Comparison of ENCODE assay signal across 8 cellular contexts in the genomic region with DNA sequence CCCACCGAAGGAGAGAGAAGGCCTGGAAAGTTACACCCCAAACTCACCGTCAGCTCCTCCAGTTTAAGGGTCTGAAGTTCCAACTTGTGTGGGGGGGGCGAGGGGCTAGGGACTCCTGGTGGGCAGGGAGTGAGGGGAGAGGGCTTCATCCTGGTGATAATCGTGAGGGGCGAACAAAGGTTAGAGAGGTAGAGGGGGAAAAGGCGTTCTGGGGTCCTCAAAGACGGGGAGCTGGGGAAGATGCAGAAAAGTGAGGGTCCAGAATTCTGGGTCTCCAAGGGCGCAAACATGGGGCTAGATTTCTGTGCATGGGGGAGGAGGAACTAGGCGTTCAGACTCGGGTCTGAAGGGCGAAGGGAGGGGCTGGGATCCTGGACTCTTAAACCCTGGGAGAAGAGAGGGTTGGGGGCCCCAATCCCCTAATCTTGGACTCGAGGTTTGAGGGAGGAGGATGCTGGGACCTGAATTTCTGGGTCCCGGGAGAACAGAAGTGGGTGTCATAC. TPM values are rescaled to one million over a fixed set of nuclear protein-coding genes. Genes with fewer than 3 reads are reported as not detected.
DNase-seq lines count a peak whose midpoint lies in the region; ATAC-seq and TF ChIP-seq lines count a peak whose summit lies in the region.

No MANE protein-coding gene starts in this region.

- peaks cover 16 to 21% (median 17%) of the 10 kb centered on the region in 3 donors for H3K4me1 Mint-ChIP-seq in T-cell

- no peaks in the 10 kb centered on the region for H3K9me3 Mint-ChIP-seq in T-cell

- H3K27me3 ChIP-seq in GM06990 (replicated peaks; ENCODE audit: control insufficient read depth, insufficient read depth, low read length) (no peaks in the 10 kb centered on the region), rectal smooth muscle tissue (ENCODE audit: control insufficient read depth, insufficient read depth, low read length) (no peaks in the 10 kb centered on the region)

- TF ChIP-seq CTCF in GM06990 (IDR thresholded peaks at IDR 0.05; ENCODE audit: insufficient read depth, low read length, poor library complexity, severe bottlenecking) (no peak), fibroblast of the aortic adventitia (IDR thresholded peaks at IDR 0.05; ENCODE audit: insufficient read depth, low read length) (no peak)

- CTCF ChIA-PET in T-cell (lab: Charles Lee): interaction anchor here in 1 of 2 donors (0.7 kb wide), 1 partner anchor 21 kb away, joined by 4 read pairs; no protein-coding TSS in a partner anchor

- no peaks in the 10 kb centered on the region for H3K36me3 ChIP-seq in GM06990 (ENCODE audit: control insufficient read depth, insufficient read depth, low read length)
- H3K36me3 ChIP-seq in rectal smooth muscle tissue (ENCODE audit: control insufficient read depth, insufficient read depth, low read length): no peaks in the 10 kb centered on the region

- H3K9ac ChIP-seq in rectal smooth muscle tissue (ENCODE audit: low read length): peak overlapping the region; percentile 38

- peaks cover 10% of the 10 kb centered on the region for H3K4me1 ChIP-seq in rectal smooth muscle tissue (ENCODE audit: control insufficient read depth, insufficient read depth, low read length)

- peak overlapping the region; percentile 55 to 78 for H3K27ac Mint-ChIP-seq in T-cell

- H3K4me3 Mint-ChIP-seq in T-cell: peak overlapping the region; percentile 84 to 86 (median 85)

- no peaks in the 10 kb centered on the region for H3K36me3 Mint-ChIP-seq in T-cell

- H3K4me3 ChIP-seq in GM06990 (replicated peaks; ENCODE audit: low read depth, low read length) (peak overlapping the region; percentile 70), fibroblast of the aortic adventitia (ENCODE audit: low read depth, low read length) (peak overlapping the region; percentile 69), rectal smooth muscle tissue (ENCODE audit: low read length) (peak overlapping the region; percentile 72)

- DNase-seq in GM06990 (ENCODE audit: extremely low read depth, insufficient read length): no peak
- DNase-seq in T-cell: no peak
- DNase-seq in fibroblast of the aortic adventitia (ENCODE audit: low read depth): no peak
- DNase-seq in activated gamma-delta T cell (lab: John Stamatoyannopoulos, UW): no peak
- no peak for DNase-seq in HuH-7 (ENCODE audit: low spot score)
- no peak for DNase-seq in DMS79 treated with DMSO at 0.1 percent for 48 hours (lab: John Stamatoyannopoulos, UW)
- no peak for DNase-seq in NCI-H187 treated with DMSO at 0.1 percent for 48 hours (lab: John Stamatoyannopoulos, UW)

- H3K27ac ChIP-seq in rectal smooth muscle tissue (ENCODE audit: low read depth, low read length): peak overlapping the region; percentile 86

- POLR2A ChIA-PET in T-cell (lab: Charles Lee): no interaction called here

- no peak for ATAC-seq in T-cell (replicated peaks in 1 of 4)

- H3K27me3 Mint-ChIP-seq in T-cell: no peaks in the 10 kb centered on the region

RNA-seq across cellular contexts. Expression of gene MAMSTR, which starts 4.7 kb away (rescaled TPM):
- total RNA-seq in T-cell (1 to 10 TPM in 4 of 5 donors, under 1 TPM in 1; 0.56 to 2.4 (median 1.6) TPM), fibroblast of the aortic adventitia (ENCODE audit: low replicate concordance) (2.5 and 8.0 TPM in 2 replicates)

RNA-seq across cellular contexts. Expression of gene FUT2, which starts 19.0 kb away (rescaled TPM):
- total RNA-seq in T-cell (under 1 TPM in 1 of 5 donors, not detected in 4; 0.16 TPM), fibroblast of the aortic adventitia (ENCODE audit: low replicate concordance) (not detected in 2 replicates)

RNA-seq across cellular contexts. Expression of gene RASIP1, which starts 25.6 kb away (rescaled TPM):
- total RNA-seq in T-cell: under 1 TPM in 3 of 5 donors, not detected in 2; 0.23 to 0.65 (median 0.32) TPM
- total RNA-seq in fibroblast of the aortic adventitia (ENCODE audit: low replicate concordance): 0.16 and 0.45 TPM in 2 replicates

RNA-seq across cellular contexts. Expression of gene IZUMO1, which starts 31.9 kb away (rescaled TPM):
- total RNA-seq in T-cell (not detected), fibroblast of the aortic adventitia (ENCODE audit: low replicate concordance) (not detected in 2 replicates)

RNA-seq across cellular contexts. Expression of gene FUT1, which starts 37.6 kb away (rescaled TPM):
- total RNA-seq in T-cell (under 1 TPM; 0.09 to 0.28 (median 0.15) TPM), fibroblast of the aortic adventitia (ENCODE audit: low replicate concordance) (under 0.01 TPM in 1 of 2 replicates, not detected in the other)
